Comparison of ENCODE assay signal across 21 cellular contexts in the genomic region with DNA sequence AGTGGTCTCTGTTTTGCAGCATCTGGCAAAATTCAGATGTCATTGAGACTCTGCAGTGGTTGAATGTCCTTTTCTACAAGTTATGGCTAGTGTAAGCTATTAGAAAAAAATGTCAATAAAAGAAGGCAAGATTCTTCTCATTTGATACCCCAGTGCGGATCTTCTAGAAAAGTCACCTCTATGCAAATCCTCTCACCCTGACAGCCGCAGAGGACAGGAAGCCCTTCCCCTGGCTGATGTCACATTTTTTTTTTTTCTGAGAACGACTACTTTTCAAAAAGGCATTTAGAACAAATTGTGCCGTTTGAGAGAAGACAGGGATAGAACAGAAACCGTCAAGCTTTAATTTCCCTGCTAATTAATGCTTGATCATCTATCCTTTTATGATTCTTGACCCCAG.
DNase-seq lines count a peak whose midpoint lies in the region; ATAC-seq, FAIRE-seq and TF ChIP-seq lines count a peak whose summit lies in the region.
"Had no signal": no experiment of that assay in that cellular context is flagged by ENCODE, and none has a peak within 500 bp of the region (broad histone marks: within the 10 kb centered on the region; RNA-seq: fewer than 3 reads in every experiment).

No MANE protein-coding gene starts in this region.

- peak; percentile 78 for FAIRE-seq in GM18507 (lab: Jason Lieb, UNC)
- FAIRE-seq in small intestine (lab: Jason Lieb, UNC) = no peak
- FAIRE-seq: H54 had no signal

- no peaks in the 10 kb centered on the region for H4K20me1 ChIP-seq in MM.1S (ENCODE audit: insufficient read depth, low read length)

- 0 out of 2 replicates have a peak overlapping the region, but pooled peaks have one; percentile 18 for H2AFZ ChIP-seq in MM.1S (ENCODE audit: low read length)

- TF ChIP-seq POLR2A in esophagus squamous epithelium (IDR thresholded peaks at IDR 0.05) = no peak

- H3K4me2 ChIP-seq in MM.1S (ENCODE audit: low read depth, low read length) = peak overlapping the region; percentile 18; the same call in 1 of the 2 replicates

- peak overlapping the region in 1 of 4 donors; percentile 65 for H3K4me3 Mint-ChIP-seq in CD4-positive, CD25-positive, alpha-beta regulatory T cell
- H3K4me3 Mint-ChIP-seq in endodermal cell = no peak overlapping the region
- H3K4me3 Mint-ChIP-seq: central memory CD8-positive, alpha-beta T cell had no signal

- intact Hi-C loops in esophagus squamous epithelium (cut with DNase I) = loop anchor here (10.0 kb wide), 1 partner anchor 102 kb away; no protein-coding TSS in a partner anchor

- peak overlapping the region in 1 of 3 donors; percentile 68 for H3K27ac Mint-ChIP-seq in CD4-positive, CD25-positive, alpha-beta regulatory T cell
- H3K27ac Mint-ChIP-seq in endodermal cell = no peak overlapping the region
- H3K27ac Mint-ChIP-seq: T-cell had no signal

- H3K4me3 ChIP-seq in CD4-positive, CD25-positive, alpha-beta regulatory T cell (ENCODE audit: low read depth, low read length) = no peak overlapping the region
- no peak overlapping the region for H3K4me3 ChIP-seq in MM.1S (ENCODE audit: low read length)
- no peak overlapping the region for H3K4me3 ChIP-seq in endodermal cell (ENCODE audit: low read length)
- no peak overlapping the region for H3K4me3 ChIP-seq in esophagus squamous epithelium
- no peak overlapping the region for H3K4me3 ChIP-seq in small intestine (ENCODE audit: low read depth in 1 of 2, low read length in 2 of 2)
- H3K4me3 ChIP-seq: stomach, upper lobe of right lung had no signal

- ATAC-seq in CD4-positive, CD25-positive, alpha-beta regulatory T cell (ENCODE audit: low read depth in 2 of 2) = peak; percentile 68 to 82
- ATAC-seq: left ventricle myocardium superior, sciatic nerve, upper lobe of right lung had no signal

- H3K4me1 ChIP-seq in CD4-positive, CD25-positive, alpha-beta regulatory T cell (ENCODE audit: control insufficient read depth, insufficient read depth, low read length, poor library complexity, severe bottlenecking) = peaks cover 8% of the 10 kb centered on the region
- H3K4me1 ChIP-seq in MM.1S (ENCODE audit: low read length) (peaks cover 13% of the 10 kb centered on the region; the same call in 1 of the 2 replicates), endodermal cell (ENCODE audit: control insufficient read depth, insufficient read depth, low read length) (peaks cover 21% of the 10 kb centered on the region), esophagus squamous epithelium (peaks cover 11 to 19% (median 12%) of the 10 kb centered on the region in 3 donors), small intestine (ENCODE audit: control insufficient read depth in 2 of 2, insufficient read depth in 1 of 2, low read depth in 1 of 2, low read length in 1 of 2) (peaks cover 2 to 4% of the 10 kb centered on the region in 2 donors)

- no peak overlapping the region for H3K27ac ChIP-seq in CD4-positive, CD25-positive, alpha-beta regulatory T cell (ENCODE audit: insufficient read depth, low read length, poor library complexity, severe bottlenecking)
- H3K27ac ChIP-seq in MM.1S (ENCODE audit: low read length) = no peak overlapping the region
- no peak overlapping the region for H3K27ac ChIP-seq in endodermal cell (ENCODE audit: low read depth, low read length)
- H3K27ac ChIP-seq in esophagus squamous epithelium = no peak overlapping the region
- no peak overlapping the region for H3K27ac ChIP-seq in small intestine (ENCODE audit: low read depth in 1 of 2, low read length in 1 of 2)
- H3K27ac ChIP-seq: stomach, upper lobe of right lung, VCaP had no signal

- peaks cover 5% of the 10 kb centered on the region for H3K27me3 ChIP-seq in CD4-positive, CD25-positive, alpha-beta regulatory T cell (ENCODE audit: control insufficient read depth, insufficient read depth, low read length)
- no peaks in the 10 kb centered on the region for H3K27me3 ChIP-seq in MM.1S (replicated peaks; ENCODE audit: insufficient read depth, low read length)
- no peaks in the 10 kb centered on the region for H3K27me3 ChIP-seq in endodermal cell (ENCODE audit: control insufficient read depth, insufficient read depth, low read length, poor library complexity, severe bottlenecking)
- H3K27me3 ChIP-seq in esophagus squamous epithelium = peaks cover 0 to 58% (median 3%) of the 10 kb centered on the region in 4 donors
- no peaks in the 10 kb centered on the region for H3K27me3 ChIP-seq in small intestine (ENCODE audit: control insufficient read depth in 2 of 2, insufficient read depth in 2 of 2, low read length in 2 of 2)

- H3K36me3 Mint-ChIP-seq in CD4-positive, CD25-positive, alpha-beta regulatory T cell = no peaks in the 10 kb centered on the region
- no peaks in the 10 kb centered on the region for H3K36me3 Mint-ChIP-seq in endodermal cell (ENCODE audit: low read depth)
- H3K36me3 Mint-ChIP-seq: T-cell had no signal

- H3K9ac ChIP-seq in MM.1S (ENCODE audit: low read length) (no peak overlapping the region), endodermal cell (ENCODE audit: extremely low read depth, low read length, poor library complexity, severe bottlenecking) (no peak overlapping the region)

- H3K79me2 ChIP-seq in MM.1S (ENCODE audit: low read length) = no peaks in the 10 kb centered on the region

- TF ChIP-seq CTCF in MM.1S (IDR thresholded peaks at IDR 0.05; ENCODE audit: low read length) (no peak), endodermal cell (conservative IDR thresholded peaks at IDR 0.05) (no peak), esophagus squamous epithelium (IDR thresholded peaks at IDR 0.05) (no peak)

- peaks cover 19% of the 10 kb centered on the region for H3K27me3 Mint-ChIP-seq in CD4-positive, CD25-positive, alpha-beta regulatory T cell
- peaks cover 4% of the 10 kb centered on the region for H3K27me3 Mint-ChIP-seq in endodermal cell (ENCODE audit: insufficient read depth)

- no peaks in the 10 kb centered on the region for H3K36me3 ChIP-seq in CD4-positive, CD25-positive, alpha-beta regulatory T cell (ENCODE audit: control insufficient read depth, insufficient read depth, low read length)
- H3K36me3 ChIP-seq in MM.1S (replicated peaks; ENCODE audit: insufficient read depth, low read length) = no peaks in the 10 kb centered on the region
- no peaks in the 10 kb centered on the region for H3K36me3 ChIP-seq in endodermal cell (ENCODE audit: control insufficient read depth, insufficient read depth, low read length)
- no peaks in the 10 kb centered on the region for H3K36me3 ChIP-seq in esophagus squamous epithelium
- no peaks in the 10 kb centered on the region for H3K36me3 ChIP-seq in small intestine (ENCODE audit: control insufficient read depth in 2 of 2, insufficient read depth in 2 of 2, low read length in 2 of 2)
- H3K36me3 ChIP-seq: stomach, upper lobe of right lung had no signal

- peak in 2 of 3 donors; percentile 12 to 84 for DNase-seq in CD4-positive, CD25-positive, alpha-beta regulatory T cell
- DNase-seq in GM18507 (ENCODE audit: extremely low spot score, insufficient read length, low read depth) (peak; percentile 20), MM.1S (peak; percentile 21), endodermal cell (peak; percentile 36), NCI-H1092 treated with DMSO at 0.1 percent for 48 hours (lab: John Stamatoyannopoulos, UW) (no peak), esophagus squamous epithelium (lab: John Stamatoyannopoulos, UW) (no peak), cerebellar cortex (ENCODE audit: low spot score) (no peak), small intestine (no peak)
- DNase-seq: activated effector memory CD4-positive, alpha-beta T cell treated with Interleukin-2 at 50 U/mL for 16 hours; aorta; effector CD4-positive, alpha-beta T cell; head of caudate nucleus; left ventricle myocardium superior; NCI-H2029; stomach; T-cell; upper lobe of right lung had no signal

- H3K4me1 Mint-ChIP-seq in CD4-positive, CD25-positive, alpha-beta regulatory T cell = peaks cover 7 to 13% (median 11%) of the 10 kb centered on the region in 4 donors
- H3K4me1 Mint-ChIP-seq in endodermal cell = peaks cover 55% of the 10 kb centered on the region
- H3K4me1 Mint-ChIP-seq: central memory CD8-positive, alpha-beta T cell had no signal

- no peaks in the 10 kb centered on the region for H3K9me3 Mint-ChIP-seq in CD4-positive, CD25-positive, alpha-beta regulatory T cell
- H3K9me3 Mint-ChIP-seq in endodermal cell = no peaks in the 10 kb centered on the region
- H3K9me3 Mint-ChIP-seq: central memory CD8-positive, alpha-beta T cell; T-cell had no signal

- H3K9me2 ChIP-seq in MM.1S (replicated peaks; ENCODE audit: insufficient read depth, low read length) = no peaks in the 10 kb centered on the region

- H3K9me3 ChIP-seq in CD4-positive, CD25-positive, alpha-beta regulatory T cell (ENCODE audit: control insufficient read depth in 2 of 2, low read length in 2 of 2) = no peaks in the 10 kb centered on the region
- H3K9me3 ChIP-seq in MM.1S (replicated peaks; ENCODE audit: insufficient read depth, low read length) (no peaks in the 10 kb centered on the region), endodermal cell (ENCODE audit: control insufficient read depth, low read length) (no peaks in the 10 kb centered on the region), esophagus squamous epithelium (no peaks in the 10 kb centered on the region), small intestine (ENCODE audit: control insufficient read depth, low read depth) (no peaks in the 10 kb centered on the region)
- H3K9me3 ChIP-seq: stomach, upper lobe of right lung had no signal

- WGBS in endodermal cell (ENCODE audit: insufficient coverage in 1 of 2, insufficient read length in 1 of 2), 2 experiments = 61 to 63% methylated on average over 4 to 5 of the region's 5 CpGs
- 67 to 73% methylated on average over 5 of the region's 5 CpGs for WGBS in esophagus squamous epithelium, 2 donors
- WGBS in small intestine, 3 donors = 68 to 84% (median 71%) methylated on average over 5 of the region's 5 CpGs

- H3F3A ChIP-seq in MM.1S (ENCODE audit: insufficient read depth, low read length) = no peaks in the 10 kb centered on the region

Comparison
In these comparisons a context has a peak if more than half of its experiments do, and no peak if none do; other contexts are left out.
1. DNase-seq: peak in CD4-positive, CD25-positive, alpha-beta regulatory T cell (2 of 3), GM18507 (single experiment), MM.1S (single experiment) and endodermal cell (single experiment); none in NCI-H1092 treated with DMSO at 0.1 percent for 48 hours (single experiment), esophagus squamous epithelium (single experiment), cerebellar cortex (single experiment) and small intestine (single experiment).